ENCODE assay signal across 8 cellular contexts in genomic region chr12:64452559-64453329, GRCh38. TPM values are rescaled to one million over a fixed set of nuclear protein-coding genes. Genes with fewer than 3 reads are reported as not detected.
DNase-seq lines count a peak whose midpoint lies in the region; ATAC-seq lines count a peak whose summit lies in the region.

No MANE protein-coding gene starts in this region.

- ATAC-seq in GM18517 (IDR thresholded peaks at IDR 0.05; ENCODE audit: unreplicated experiment) (peak; percentile 0), HG02642 (IDR thresholded peaks at IDR 0.05; ENCODE audit: poor library complexity, unreplicated experiment) (no peak)
- peak; percentile 10 to 62 for ATAC-seq in activated naive CD4-positive, alpha-beta T cell treated with anti-CD3 and anti-CD28 coated beads, Interleukin-2, amount 50 U/mL, for 72 hours

- no peaks in the 10 kb centered on the region for H3K9me3 Mint-ChIP-seq in activated naive CD4-positive, alpha-beta T cell treated with anti-CD3 and anti-CD28 coated beads, Interleukin-2, amount 50 U/mL, for 72 hours

- H3K36me3 Mint-ChIP-seq in activated naive CD4-positive, alpha-beta T cell treated with anti-CD3 and anti-CD28 coated beads, Interleukin-2, amount 50 U/mL, for 72 hours, result peaks cover 22 to 31% of the 10 kb centered on the region in 2 donors

- peak; percentile 28 to 36 for DNase-seq in AML-193 (lab: John Stamatoyannopoulos, UW)
- DNase-seq in NCI-H2029 (lab: John Stamatoyannopoulos, UW), result peak; percentile 23
- DNase-seq in activated naive CD4-positive, alpha-beta T cell treated with anti-CD3 and anti-CD28 coated beads, Interleukin-2, amount 50 U/mL, for 72 hours (ENCODE audit: low spot score in 2 of 2), result no peak
- peak; percentile 14 for DNase-seq in globus pallidus (ENCODE audit: low spot score)
- peak; percentile 63 for DNase-seq in non-pigmented ciliary epithelial cell (ENCODE audit: low read depth)
- no peak for DNase-seq in D341Med (ENCODE audit: low spot score)

- H3K27ac Mint-ChIP-seq in activated naive CD4-positive, alpha-beta T cell treated with anti-CD3 and anti-CD28 coated beads, Interleukin-2, amount 50 U/mL, for 72 hours, result peak overlapping the region; percentile 96 to 97

RNA-seq across cellular contexts. Expression of gene TBK1, which starts 0.8 kb away (rescaled TPM):
- total RNA-seq in activated naive CD4-positive, alpha-beta T cell treated with anti-CD3 and anti-CD28 coated beads, Interleukin-2, amount 50 U/mL, for 72 hours, result 10 to 100 TPM; 21.1 to 47.6 TPM

RNA-seq across cellular contexts. Expression of gene XPOT, which starts 48.6 kb away (rescaled TPM):
- total RNA-seq in activated naive CD4-positive, alpha-beta T cell treated with anti-CD3 and anti-CD28 coated beads, Interleukin-2, amount 50 U/mL, for 72 hours, result 100 to 1,000 TPM; 124 to 138 TPM

Comparison
In these comparisons a context has a peak if more than half of its experiments do, and no peak if none do; other contexts are left out.
1. DNase-seq: peak in AML-193 (2 of 2), NCI-H2029 (single experiment), globus pallidus (single experiment) and non-pigmented ciliary epithelial cell (single experiment); none in activated naive CD4-positive, alpha-beta T cell treated with anti-CD3 and anti-CD28 coated beads, Interleukin-2, amount 50 U/mL, for 72 hours (0 of 2) and D341Med (single experiment).